In the genomic region with DNA sequence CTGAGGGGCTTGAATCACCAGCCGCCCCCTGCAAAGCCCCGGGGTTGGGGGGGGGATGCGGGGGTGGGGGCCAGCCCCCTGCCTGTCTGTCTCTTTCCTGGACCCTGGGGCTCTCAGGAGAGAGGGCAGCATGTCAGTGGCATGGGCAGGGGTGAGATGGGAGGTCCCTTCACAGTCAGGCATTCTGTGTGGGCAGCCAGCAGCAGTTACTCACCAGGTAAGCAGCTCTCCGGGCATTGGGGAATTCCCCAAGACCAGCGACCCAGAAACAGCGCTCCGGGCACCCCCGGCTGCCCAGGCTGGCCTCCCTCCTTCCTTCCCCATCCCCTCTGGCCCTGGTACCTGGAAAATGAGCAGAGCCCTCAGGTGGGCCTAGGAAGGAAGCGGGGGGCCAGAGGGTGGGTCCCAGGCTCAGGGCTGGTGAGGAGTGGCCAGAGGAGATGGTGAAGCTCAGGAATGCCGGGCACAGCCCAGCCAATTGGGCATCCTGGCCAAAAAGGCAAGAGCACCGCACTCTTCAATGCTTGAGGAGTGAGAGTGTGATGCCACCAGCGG, we compare ENCODE assay signal across 10 cellular contexts. TPM values are rescaled to one million over a fixed set of nuclear protein-coding genes. Genes with fewer than 3 reads are reported as not detected.
A peak's percentile ranks its signal among the peaks of the same experiment; 100 is the strongest.
DNase-seq lines count a peak whose midpoint lies in the region; ATAC-seq and TF ChIP-seq lines count a peak whose summit lies in the region.
"Had no signal": no experiment of that assay in that cellular context is flagged by ENCODE, and none has a peak within 500 bp of the region (broad histone marks: within the 10 kb centered on the region; RNA-seq: fewer than 3 reads in every experiment).

No MANE protein-coding gene starts in this region.

- 68 to 87% (median 69%) methylated on average over 4 to 12 of the region's 12 CpGs for WGBS in ovary, 3 donors

- TF ChIP-seq CTCF in AG04450 (IDR thresholded peaks at IDR 0.05; ENCODE audit: low read depth, low read length), result no peak
- TF ChIP-seq CTCF in left lung (IDR thresholded peaks at IDR 0.05), result no peak
- no peak for TF ChIP-seq CTCF in ovary (IDR thresholded peaks at IDR 0.05)

- H3K27me3 ChIP-seq in AG04450 (ENCODE audit: control insufficient read depth, insufficient read depth, low read length), result no peaks in the 10 kb centered on the region
- peaks cover 4% of the 10 kb centered on the region; the same call in 1 of the 2 replicates for H3K27me3 ChIP-seq in H7 (ENCODE audit: control insufficient read depth, insufficient read depth, low read length)
- H3K27me3 ChIP-seq in left lung, result peaks cover 0 to 34% of the 10 kb centered on the region in 2 donors
- no peaks in the 10 kb centered on the region for H3K27me3 ChIP-seq in ovary
- H3K27me3 ChIP-seq: Peyer's patch had no signal

- POLR2A ChIA-PET in AG04450 (lab: Yijun Ruan, JAX), result interaction anchor here (0.6 to 2.3 kb wide), 6 partner anchors 15 to 136 kb away, joined by 3 to 10 read pairs (median 4); no protein-coding TSS in a partner anchor

- no peak for TF ChIP-seq POLR2A in ovary (IDR thresholded peaks at IDR 0.05)

- H3K4me3 ChIP-seq in AG04450 (ENCODE audit: low read depth, low read length), result no peak overlapping the region
- H3K4me3 ChIP-seq in H7 (ENCODE audit: insufficient read depth, low read depth, low read length), result no peak overlapping the region
- no peak overlapping the region for H3K4me3 ChIP-seq in left lung
- H3K4me3 ChIP-seq in ovary, result no peak overlapping the region
- H3K4me3 ChIP-seq: Peyer's patch had no signal

- H3K36me3 Mint-ChIP-seq in activated naive CD4-positive, alpha-beta T cell treated with anti-CD3 and anti-CD28 coated beads, Interleukin-2, amount 50 U/mL, for 72 hours, result peaks cover 5 to 12% of the 10 kb centered on the region in 2 donors

- no peak for TF ChIP-seq EP300 in ovary (IDR thresholded peaks at IDR 0.05)

- no peak for DNase-seq in AG04450 (ENCODE audit: low read depth, low spot score)
- DNase-seq in H7, result peak; percentile 80
- peak in 1 of 2 donors; percentile 77 for DNase-seq in activated naive CD4-positive, alpha-beta T cell treated with anti-CD3 and anti-CD28 coated beads, Interleukin-2, amount 50 U/mL, for 72 hours (ENCODE audit: low spot score in 2 of 2)
- no peak for DNase-seq in left lung
- DNase-seq in globus pallidus (ENCODE audit: low spot score), result no peak
- no peak for DNase-seq in ovary
- no peak for DNase-seq in OCI-M1 (lab: John Stamatoyannopoulos, UW)
- DNase-seq: Peyer's patch had no signal

- H3K36me3 ChIP-seq in H7 (replicated peaks; ENCODE audit: control insufficient read depth, insufficient read depth, low read length) (no peaks in the 10 kb centered on the region; the same call in 1 of the 2 replicates), left lung (no peaks in the 10 kb centered on the region), ovary (no peaks in the 10 kb centered on the region)
- H3K36me3 ChIP-seq: Peyer's patch had no signal

- no peaks in the 10 kb centered on the region for H3K9me3 Mint-ChIP-seq in activated naive CD4-positive, alpha-beta T cell treated with anti-CD3 and anti-CD28 coated beads, Interleukin-2, amount 50 U/mL, for 72 hours

- H3K9me3 ChIP-seq in AG04450 (ENCODE audit: control insufficient read depth, insufficient read depth, low read length) (peaks cover 4% of the 10 kb centered on the region; the same call in 1 of the 2 replicates), left lung (no peaks in the 10 kb centered on the region), ovary (no peaks in the 10 kb centered on the region)
- H3K9me3 ChIP-seq: Peyer's patch had no signal

- peak overlapping the region in 1 of 2 donors; percentile 50 for H3K27ac Mint-ChIP-seq in activated naive CD4-positive, alpha-beta T cell treated with anti-CD3 and anti-CD28 coated beads, Interleukin-2, amount 50 U/mL, for 72 hours

- peak overlapping the region; percentile 77 for H3K27ac ChIP-seq in AG04450 (ENCODE audit: low read depth, low read length)
- H3K27ac ChIP-seq in left lung, result no peak overlapping the region
- H3K27ac ChIP-seq in ovary, result no peak overlapping the region

- peak; percentile 27 to 77 for ATAC-seq in activated naive CD4-positive, alpha-beta T cell treated with anti-CD3 and anti-CD28 coated beads, Interleukin-2, amount 50 U/mL, for 72 hours
- ATAC-seq in left lung, result peak; percentile 48
- no peak for ATAC-seq in HG02763 (IDR thresholded peaks at IDR 0.05; ENCODE audit: unreplicated experiment)

- intact Hi-C loops in left lung (cut with DNase I), result no loop called here
- intact Hi-C loops in ovary (cut with DNase I), result no loop called here

- peaks cover 9 to 74% of the 10 kb centered on the region in 2 donors for H3K4me1 ChIP-seq in left lung
- peaks cover 5% of the 10 kb centered on the region for H3K4me1 ChIP-seq in ovary (ENCODE audit: insufficient read depth)

- CTCF ChIA-PET in AG04450 (lab: Charles Lee), result interaction anchor here (1.2 to 2.2 kb wide), 3 partner anchors 13 to 143 kb away, joined by 4 to 18 read pairs (median 5); partner anchors contain the start of gene CASTOR1

RNA-seq across cellular contexts. Expression of gene LIF, which starts 4.2 kb away (rescaled TPM):
- polyA plus RNA-seq in AG04450 (2011; rRNA removed) (53.9 and 121 TPM in 2 replicates), ovary (1 to 10 TPM; 1.1 to 3.1 TPM)
- 165 and 320 TPM in 2 replicates for polyA minus RNA-seq in AG04450 (2011; rRNA and poly(A)+ RNA removed)
- 0.41 and 0.59 TPM in 2 replicates for total RNA-seq in H7 (2014; rRNA removed; shearing (Covaris generic))
- 100 to 1,000 TPM in 1 of 2 donors, 10 to 100 TPM in 1; 68.9 to 522 TPM for total RNA-seq in activated naive CD4-positive, alpha-beta T cell treated with anti-CD3 and anti-CD28 coated beads, Interleukin-2, amount 50 U/mL, for 72 hours
- total RNA-seq in left lung (10 to 100 TPM in 1 of 2 donors, 1 to 10 TPM in 1; 8.1 to 10.7 TPM), ovary (1 to 10 TPM in 5 of 7 donors, under 1 TPM in 2; 0.35 to 8.3 (median 1.9) TPM)

RNA-seq across cellular contexts. Expression of gene OSM, which starts 15.9 kb away (rescaled TPM):
- not detected in 2 replicates for polyA plus RNA-seq in AG04450 (2011; rRNA removed)
- polyA minus RNA-seq in AG04450 (2011; rRNA and poly(A)+ RNA removed), result not detected in 2 replicates
- total RNA-seq in H7 (2014; rRNA removed; shearing (Covaris generic)), result not detected in 2 replicates
- 10 to 100 TPM; 16.1 to 40.4 TPM for total RNA-seq in activated naive CD4-positive, alpha-beta T cell treated with anti-CD3 and anti-CD28 coated beads, Interleukin-2, amount 50 U/mL, for 72 hours
- total RNA-seq in left lung, result 1 to 10 TPM; 4.8 to 6.3 TPM
- total RNA-seq in ovary, result 1 to 10 TPM in 4 of 7 donors, under 1 TPM in 2, not detected in 1; 0.73 to 4.5 (median 1.2) TPM
- under 1 TPM in 1 of 2 donors, not detected in 1; 0.46 TPM for polyA plus RNA-seq in ovary
- total RNA-seq: Peyer's patch, pulmonary artery endothelial cell had no signal

RNA-seq across cellular contexts. Expression of gene CASTOR1, which starts 38.5 kb away (rescaled TPM):
- polyA plus RNA-seq in AG04450 (2011; rRNA removed) (12.0 and 15.3 TPM in 2 replicates), ovary (10 to 100 TPM in 1 of 2 donors, 1 to 10 TPM in 1; 3.1 to 22.0 TPM)
- 5.9 and 7.2 TPM in 2 replicates for polyA minus RNA-seq in AG04450 (2011; rRNA and poly(A)+ RNA removed)
- 10.2 and 15.4 TPM in 2 replicates for total RNA-seq in H7 (2014; rRNA removed; shearing (Covaris generic))
- 1 to 10 TPM; 6.3 to 7.5 TPM for total RNA-seq in activated naive CD4-positive, alpha-beta T cell treated with anti-CD3 and anti-CD28 coated beads, Interleukin-2, amount 50 U/mL, for 72 hours
- total RNA-seq in left lung (10 to 100 TPM; 12.4 to 12.8 TPM), ovary (10 to 100 TPM; 11.0 to 31.2 (median 20.6) TPM)

Comparison
In these comparisons a context has a peak if more than half of its experiments do, and no peak if none do; other contexts are left out.
1. RNA of gene LIF, which starts 4.2 kb away (total RNA-seq): 68.9 to 522 TPM in activated naive CD4-positive, alpha-beta T cell treated with anti-CD3 and anti-CD28 coated beads, Interleukin-2, amount 50 U/mL, for 72 hours; 8.1 to 10.7 TPM in left lung, 0.35 to 8.3 TPM in ovary and 0.41 to 0.59 TPM in H7; every median in the first group is over 4 times any median in the second.